In genomic region chr11:117822031-117822521, GRCh38 we compare ENCODE assay signal across 8 cellular contexts. TPM values are rescaled to one million over a fixed set of nuclear protein-coding genes. Genes with fewer than 3 reads are reported as not detected.
DNase-seq lines count a peak whose midpoint lies in the region; ATAC-seq and TF ChIP-seq lines count a peak whose summit lies in the region.

No MANE protein-coding gene starts in this region.

- no peak overlapping the region for H3K9ac ChIP-seq in duodenal mucosa (ENCODE audit: low read depth in 1 of 2, low read length in 2 of 2)

- H3K27me3 ChIP-seq in BJ (ENCODE audit: control insufficient read depth, insufficient read depth, low read length) = no peaks in the 10 kb centered on the region
- H3K27me3 ChIP-seq in H7 (ENCODE audit: control insufficient read depth, insufficient read depth, low read length) = no peaks in the 10 kb centered on the region; the same call in 1 of the 2 replicates
- H3K27me3 ChIP-seq in WERI-Rb-1 (ENCODE audit: insufficient read depth, low read depth, severe bottlenecking) = no peaks in the 10 kb centered on the region
- no peaks in the 10 kb centered on the region for H3K27me3 ChIP-seq in duodenal mucosa (ENCODE audit: control insufficient read depth in 1 of 2, insufficient read depth in 2 of 2, low read length in 2 of 2)

- no peak overlapping the region for H3K27ac Mint-ChIP-seq in neural crest cell (ENCODE audit: unreplicated experiment)

- ATAC-seq in GM21737 (IDR thresholded peaks at IDR 0.05; ENCODE audit: unreplicated experiment) = no peak

- no peak for DNase-seq in BJ (ENCODE audit: low read depth)
- DNase-seq in H7 = peak; percentile 88
- DNase-seq in WERI-Rb-1 = peak; percentile 75
- DNase-seq in neural crest cell (ENCODE audit: low read depth, low spot score) = peak; percentile 43
- no peak for DNase-seq in SIG-M5 treated with dmso at 0.1 percent for 504 hours (lab: John Stamatoyannopoulos, UW; ENCODE audit: unreplicated experiment)
- no peak for DNase-seq in GM19240 (ENCODE audit: insufficient read length, low spot score)

- H3K4me1 Mint-ChIP-seq in neural crest cell = peaks cover 20% of the 10 kb centered on the region

- H3K27ac ChIP-seq in WERI-Rb-1 = no peak overlapping the region
- peak overlapping the region; percentile 45 for H3K27ac ChIP-seq in duodenal mucosa (ENCODE audit: low read depth, low read length)

- H3K4me3 ChIP-seq in BJ (ENCODE audit: low read depth, low read length) (no peak overlapping the region), H7 (ENCODE audit: insufficient read depth, low read depth, low read length) (no peak overlapping the region), WERI-Rb-1 (ENCODE audit: low read depth, low read length) (no peak overlapping the region), duodenal mucosa (ENCODE audit: low read depth in 1 of 2, low read length in 2 of 2) (no peak overlapping the region)

- peaks cover 3% of the 10 kb centered on the region for H3K27me3 Mint-ChIP-seq in neural crest cell (ENCODE audit: low read depth)

- no peaks in the 10 kb centered on the region for H3K9me3 ChIP-seq in WERI-Rb-1 (ENCODE audit: severe bottlenecking)
- no peaks in the 10 kb centered on the region for H3K9me3 ChIP-seq in duodenal mucosa (ENCODE audit: control insufficient read depth in 1 of 2, low read length in 2 of 2)

- H3K4me1 ChIP-seq in duodenal mucosa (ENCODE audit: control insufficient read depth in 1 of 2, insufficient read depth in 2 of 2, low read length in 2 of 2) = peaks cover 39 to 53% of the 10 kb centered on the region in 2 donors

- CTCF ChIA-PET in BJ (lab: Yijun Ruan, JAX) = interaction anchor here (1.9 to 4.9 kb wide), 2 partner anchors 11 to 14 kb away, joined by 6 to 32 read pairs; no protein-coding TSS in a partner anchor

- POLR2A ChIA-PET in BJ (lab: Charles Lee) = no interaction called here

- H3K36me3 ChIP-seq in BJ (ENCODE audit: control insufficient read depth, insufficient read depth, low read length) (no peaks in the 10 kb centered on the region), H7 (replicated peaks; ENCODE audit: control insufficient read depth, insufficient read depth, low read length) (no peaks in the 10 kb centered on the region), WERI-Rb-1 (no peaks in the 10 kb centered on the region), duodenal mucosa (ENCODE audit: control insufficient read depth in 1 of 2, insufficient read depth in 2 of 2, low read length in 2 of 2) (no peaks in the 10 kb centered on the region)

- no peak overlapping the region for H3K4me3 Mint-ChIP-seq in neural crest cell

- no peaks in the 10 kb centered on the region for H3K9me3 Mint-ChIP-seq in neural crest cell

- H3K36me3 Mint-ChIP-seq in neural crest cell (ENCODE audit: low read depth) = no peaks in the 10 kb centered on the region

- peak; percentile 47 for TF ChIP-seq CTCF in BJ (IDR thresholded peaks at IDR 0.05; ENCODE audit: insufficient read depth, low read depth, low read length)
- TF ChIP-seq CTCF in WERI-Rb-1 (IDR thresholded peaks at IDR 0.05; ENCODE audit: low read depth, low read length) = peak; percentile 89
- peak; percentile 62 for TF ChIP-seq CTCF in neural crest cell (conservative IDR thresholded peaks at IDR 0.05)

RNA-seq across cellular contexts. Expression of gene FXYD2, which starts 2.5 kb away (rescaled TPM):
- polyA plus RNA-seq in BJ (2011; rRNA removed) = not detected in 2 replicates
- not detected in 2 replicates for polyA minus RNA-seq in BJ (2011; rRNA and poly(A)+ RNA removed)
- 0.07 and 0.66 TPM in 2 replicates for total RNA-seq in H7 (2014; rRNA removed; shearing (Covaris generic))
- 0.18 and 0.26 TPM in 2 replicates for total RNA-seq in neural crest cell

RNA-seq across cellular contexts. Expression of gene DSCAML1, which starts 25.1 kb away (rescaled TPM):
- not detected in 2 replicates for polyA plus RNA-seq in BJ (2011; rRNA removed)
- polyA minus RNA-seq in BJ (2011; rRNA and poly(A)+ RNA removed) = not detected in 2 replicates
- total RNA-seq in H7 (2014; rRNA removed; shearing (Covaris generic)) = 0.33 and 0.59 TPM in 2 replicates
- total RNA-seq in neural crest cell = 0.09 and 0.25 TPM in 2 replicates

RNA-seq across cellular contexts. Expression of gene FXYD6, which starts 54.4 kb away (rescaled TPM):
- polyA plus RNA-seq in BJ (2011; rRNA removed) = not detected in 2 replicates
- polyA minus RNA-seq in BJ (2011; rRNA and poly(A)+ RNA removed) = not detected in 2 replicates
- total RNA-seq in H7 (2014; rRNA removed; shearing (Covaris generic)) = 17.8 and 32.8 TPM in 2 replicates
- 113 TPM in 2 replicates for total RNA-seq in neural crest cell

Comparison
In these comparisons a context has a peak if more than half of its experiments do, and no peak if none do; other contexts are left out.
1. DNase-seq: peak in H7 (single experiment), WERI-Rb-1 (single experiment) and neural crest cell (single experiment); none in BJ (single experiment), SIG-M5 treated with dmso at 0.1 percent for 504 hours (single experiment) and GM19240 (single experiment).
2. Peak in every context shown above with its lines, with median percentiles within 50 percentile points of each other: CTCF ChIP-seq.